Comparison of ENCODE assay signal across 1 cellular context in the genomic region with DNA sequence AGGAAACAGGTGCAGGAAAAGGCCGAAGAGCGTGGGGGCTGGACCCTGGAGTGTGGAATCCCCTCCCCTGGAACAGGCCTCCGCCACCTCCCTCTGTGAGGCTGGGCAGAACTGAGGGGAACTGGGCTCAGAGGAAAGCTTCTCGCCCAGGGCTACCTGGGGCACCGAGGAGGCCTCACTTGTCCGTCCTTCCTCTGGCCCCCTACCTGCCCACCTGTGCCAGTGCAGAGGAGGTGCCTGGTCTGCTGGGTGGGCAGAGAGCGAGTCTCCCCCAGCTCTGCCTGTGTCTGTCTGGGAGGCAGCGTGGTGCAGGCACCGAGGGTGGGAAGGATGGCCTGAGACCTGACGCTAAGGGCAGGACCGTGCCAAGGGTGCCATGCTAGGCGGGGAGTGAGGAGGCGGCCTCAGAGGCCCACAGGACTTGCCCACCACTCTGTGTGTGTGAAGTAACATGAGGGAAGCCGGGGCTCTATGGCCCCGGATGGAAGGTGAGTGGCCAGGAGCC.
A peak's percentile ranks its signal among the peaks of the same experiment; 100 is the strongest.
TF ChIP-seq lines count a peak whose summit lies in the region.

No MANE protein-coding gene starts in this region.

TF ChIP-seq in HEK293, 187 proteins besides CTCF, POLR2A, EP300 and RAD21:
- TF ChIP-seq HIC1 (tag by site-specific recombination; IDR thresholded peaks at IDR 0.05) (0 out of 2 replicates have a peak, but pooled peaks have one; percentile 17), ZNF302 (tag by site-specific recombination; IDR thresholded peaks at IDR 0.05; ENCODE audit: low read depth) (no peak), ZNF555 (tag by site-specific recombination; conservative IDR thresholded peaks at IDR 0.05) (no peak)
